Comparison of ENCODE assay signal across 8 cellular contexts in the genomic region with DNA sequence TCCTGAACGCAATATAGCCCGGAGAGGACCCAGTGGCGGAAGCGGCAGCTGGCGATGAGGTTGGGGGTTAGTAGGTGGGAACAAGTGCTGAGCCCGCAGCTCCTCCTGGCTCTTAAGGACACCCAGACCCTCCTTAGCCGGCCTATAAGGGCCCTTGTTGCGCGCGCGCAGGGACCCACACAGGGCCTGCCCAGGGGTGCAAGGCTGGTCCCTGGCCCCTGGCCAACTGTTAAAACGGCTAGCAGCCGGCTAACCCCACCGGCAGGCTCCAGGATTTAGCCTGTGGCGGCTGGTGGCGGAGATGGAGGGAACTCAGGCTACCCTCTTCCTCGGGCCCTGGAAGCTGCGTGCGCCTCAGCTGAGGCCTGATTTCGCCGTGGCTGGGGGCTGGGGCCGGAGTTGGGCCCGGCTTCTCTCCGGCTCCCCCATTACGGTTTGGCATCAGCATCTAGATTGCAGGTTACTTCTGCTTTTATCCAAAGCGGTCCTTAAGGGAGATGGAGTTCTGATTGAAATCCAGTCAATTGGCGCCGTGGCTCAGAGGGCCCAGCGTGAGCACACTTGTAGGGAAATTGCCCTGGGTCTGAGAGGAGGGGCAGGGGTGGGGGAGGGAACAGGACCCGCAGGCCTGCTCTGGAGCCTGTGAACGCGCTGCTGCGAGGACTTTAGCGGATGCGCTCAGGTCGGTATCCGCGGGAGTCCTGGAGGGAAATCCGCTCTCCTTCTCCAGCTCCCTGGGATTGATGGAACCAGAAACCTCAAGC. TPM values are rescaled to one million over a fixed set of nuclear protein-coding genes. Genes with fewer than 3 reads are reported as not detected.
DNase-seq lines count a peak whose midpoint lies in the region; ATAC-seq and TF ChIP-seq lines count a peak whose summit lies in the region.
"Had no signal": no experiment of that assay in that cellular context is flagged by ENCODE, and none has a peak within 500 bp of the region (broad histone marks: within the 10 kb centered on the region; RNA-seq: fewer than 3 reads in every experiment).

No MANE protein-coding gene starts in this region.

- peak overlapping the region; percentile 78 for H3K4me2 ChIP-seq in H9 (ENCODE audit: insufficient read depth, insufficient read length, low read length)
- peak overlapping the region; percentile 79 for H3K4me2 ChIP-seq in hepatocyte

- peaks cover 90% of the 10 kb centered on the region for H3K27me3 Mint-ChIP-seq in H9 (ENCODE audit: low read depth)

- no peaks in the 10 kb centered on the region for H3K4me1 ChIP-seq in H9 (ENCODE audit: insufficient read depth, low read length)
- H3K4me1 ChIP-seq in hepatocyte (ENCODE audit: insufficient read depth) = peaks cover 12% of the 10 kb centered on the region
- peaks cover 0 to 19% (median 14%) of the 10 kb centered on the region in 4 donors for H3K4me1 ChIP-seq in sigmoid colon
- H3K4me1 ChIP-seq in left lung = peaks cover 0 to 11% of the 10 kb centered on the region in 2 donors

- peaks cover 15% of the 10 kb centered on the region for H3K23me2 ChIP-seq in H9 (ENCODE audit: insufficient read length, low read depth, low read length, poor library complexity, severe bottlenecking)

- no peaks in the 10 kb centered on the region; a peak in 1 of 5 replicates for H3K9me3 Mint-ChIP-seq in H9

- H3K9me2 ChIP-seq in hepatocyte (replicated peaks; ENCODE audit: insufficient read depth) = no peaks in the 10 kb centered on the region

- no peak overlapping the region for H2BK20ac ChIP-seq in H9 (ENCODE audit: low read depth, low read length, poor library complexity, severe bottlenecking)

- no peak overlapping the region for H4K91ac ChIP-seq in H9 (ENCODE audit: insufficient read length, low read depth, low read length)

- TF ChIP-seq POLR2A in sigmoid colon (IDR thresholded peaks at IDR 0.05) = no peak

- no peak overlapping the region for H3K23ac ChIP-seq in H9 (ENCODE audit: insufficient read length, low read depth, low read length)

- ATAC-seq in left lung = no peak

- H3T11ph ChIP-seq in H9 (ENCODE audit: low read length) = no peak overlapping the region

- H4K5ac ChIP-seq in H9 (ENCODE audit: insufficient read length, low read depth, low read length) = no peak overlapping the region

- WGBS in H9 (ENCODE audit: extremely low coverage, insufficient read length, low lambda C conversion rate) = no CpG with 5 or more reads among the region's 39 CpGs
- WGBS in hepatocyte (ENCODE audit: low lambda C conversion rate, missing lambda C conversion rate) = 10% methylated on average over 39 of the region's 39 CpGs
- 20 to 34% methylated on average over 39 of the region's 39 CpGs for WGBS in sigmoid colon, 2 donors

- H3K9me3 ChIP-seq in H9 (ENCODE audit: control insufficient read depth, low read depth, low read length) = no peaks in the 10 kb centered on the region
- no peaks in the 10 kb centered on the region for H3K9me3 ChIP-seq in hepatocyte (ENCODE audit: low read depth)
- no peaks in the 10 kb centered on the region for H3K9me3 ChIP-seq in sigmoid colon
- no peaks in the 10 kb centered on the region for H3K9me3 ChIP-seq in left lung

- no peak for TF ChIP-seq CTCF in H9 (conservative IDR thresholded peaks at IDR 0.05)
- no peak for TF ChIP-seq CTCF in hepatocyte (IDR thresholded peaks at IDR 0.05; ENCODE audit: poor library complexity)
- TF ChIP-seq CTCF in sigmoid colon (IDR thresholded peaks at IDR 0.05) = no peak
- no peak for TF ChIP-seq CTCF in left lung (IDR thresholded peaks at IDR 0.05)

- no peaks in the 10 kb centered on the region for H3K36me3 ChIP-seq in hepatocyte (replicated peaks; ENCODE audit: insufficient read depth, low read depth)
- H3K36me3 ChIP-seq in sigmoid colon = no peaks in the 10 kb centered on the region
- H3K36me3 ChIP-seq in left lung = no peaks in the 10 kb centered on the region

- H3K56ac ChIP-seq in H9 (ENCODE audit: insufficient read length, low read depth, low read length) = no peak overlapping the region

- no peak for TF ChIP-seq EP300 in sigmoid colon (IDR thresholded peaks at IDR 0.05)

- DNase-seq in H9 = peak; percentile 54
- peak; percentile 88 for DNase-seq in NCI-H82 (lab: John Stamatoyannopoulos, UW)
- DNase-seq in hepatocyte (ENCODE audit: low spot score) = no peak
- DNase-seq in sigmoid colon = no peak
- no peak for DNase-seq in left lung
- DNase-seq in activated gamma-delta T cell (lab: John Stamatoyannopoulos, UW) = no peak
- no peak for DNase-seq in stimulated activated CD4-positive, alpha-beta T cell treated with anti-CD3 and anti-CD28 coated beads, Interleukin-1b, Interleukin-23, amount 100 ng/mL, for 48 hours
- DNase-seq: NCI-H2107 had no signal

- no peak overlapping the region for H3K27ac Mint-ChIP-seq in H9

- H2BK5ac ChIP-seq in H9 (ENCODE audit: insufficient read length, low read length) = no peak overlapping the region

- H3K4me1 Mint-ChIP-seq in H9 = peaks cover 18 to 40% of the 10 kb centered on the region in 2 experiments

- H3K4ac ChIP-seq in H9 (ENCODE audit: low read depth, low read length) = no peak overlapping the region

- H3K27me3 ChIP-seq in H9 (ENCODE audit: insufficient read depth, low read length) (peaks cover 22% of the 10 kb centered on the region; the same call in 1 of the 2 replicates), hepatocyte (peaks cover 71% of the 10 kb centered on the region), sigmoid colon (peaks cover 8 to 55% (median 29%) of the 10 kb centered on the region in 3 donors), left lung (peaks cover 39 to 76% of the 10 kb centered on the region in 2 donors)

- H4K8ac ChIP-seq in H9 (replicated peaks; ENCODE audit: insufficient read length, low read depth, low read length) = no peak overlapping the region

- H3K4me3 Mint-ChIP-seq in H9 = peak overlapping the region; percentile 63 to 83

- H2AFZ ChIP-seq in H9 (ENCODE audit: low read length) = no peak overlapping the region
- peak overlapping the region; percentile 14 for H2AFZ ChIP-seq in hepatocyte

- H3K36me3 Mint-ChIP-seq in H9 (ENCODE audit: insufficient read depth in 1 of 3, low read depth in 3 of 3) = no peaks in the 10 kb centered on the region

- intact Hi-C loops in sigmoid colon (cut with DNase I) (no loop called here), left lung (cut with DNase I) (no loop called here)

- H3K9ac ChIP-seq in H9 (ENCODE audit: extremely low read depth, insufficient read length, low read length) = no peak overlapping the region

- no peaks in the 10 kb centered on the region for H4K20me1 ChIP-seq in H9 (ENCODE audit: control insufficient read depth, insufficient read depth, insufficient read length)
- no peaks in the 10 kb centered on the region for H4K20me1 ChIP-seq in hepatocyte (ENCODE audit: insufficient read depth, poor library complexity, severe bottlenecking)

- no peak overlapping the region for H2BK15ac ChIP-seq in H9 (ENCODE audit: low read depth, low read length)

- no peak overlapping the region for H2AK5ac ChIP-seq in H9 (ENCODE audit: insufficient read length, low read length)

- no peak overlapping the region for H3K18ac ChIP-seq in H9 (ENCODE audit: insufficient read length, low read depth, low read length)

- no peak overlapping the region for H3K27ac ChIP-seq in H9 (ENCODE audit: insufficient read length, low read depth, low read length)
- no peak overlapping the region for H3K27ac ChIP-seq in hepatocyte
- H3K27ac ChIP-seq in sigmoid colon = no peak overlapping the region
- no peak overlapping the region for H3K27ac ChIP-seq in left lung

- H2BK120ac ChIP-seq in H9 (ENCODE audit: low read depth, low read length, poor library complexity, severe bottlenecking) = no peak overlapping the region

- peak overlapping the region; percentile 26 for H3K4me3 ChIP-seq in hepatocyte
- peak overlapping the region in 3 of 4 donors; percentile 9 to 34 (median 29) for H3K4me3 ChIP-seq in sigmoid colon
- H3K4me3 ChIP-seq in left lung = no peak overlapping the region

- H3K79me2 ChIP-seq in H9 (ENCODE audit: insufficient read depth, low read length) (no peaks in the 10 kb centered on the region), hepatocyte (no peaks in the 10 kb centered on the region)

- H2BK12ac ChIP-seq in H9 (ENCODE audit: insufficient read length, low read depth, low read length) = no peak overlapping the region

- H3K79me1 ChIP-seq in H9 (ENCODE audit: insufficient read depth, low read depth, low read length, poor library complexity, severe bottlenecking) = no peaks in the 10 kb centered on the region

- no peak overlapping the region for H3K14ac ChIP-seq in H9 (ENCODE audit: insufficient read depth, low read length)

RNA-seq across cellular contexts. Expression of gene CCDC167, which starts 37.0 kb away (rescaled TPM):
- 28.0 and 31.9 TPM in 2 replicates for total RNA-seq in H9 (2021)
- 17.8 and 32.5 TPM in 2 replicates for total RNA-seq in hepatocyte
- 60.5 and 66.1 TPM in 2 replicates for polyA plus RNA-seq in hepatocyte
- total RNA-seq in sigmoid colon = 10 to 100 TPM; 16.0 to 36.4 (median 22.0) TPM
- 10 to 100 TPM; 13.8 to 54.0 (median 30.3) TPM for polyA plus RNA-seq in sigmoid colon
- 10 to 100 TPM; 18.2 to 21.5 TPM for total RNA-seq in left lung

Comparison
In these comparisons a context has a peak if more than half of its experiments do, and no peak if none do; other contexts are left out.
1. DNase-seq: peak in H9 (single experiment) and NCI-H82 (single experiment); none in hepatocyte (single experiment), sigmoid colon (single experiment), left lung (0 of 2), activated gamma-delta T cell (single experiment) and stimulated activated CD4-positive, alpha-beta T cell treated with anti-CD3 and anti-CD28 coated beads, Interleukin-1b, Interleukin-23, amount 100 ng/mL, for 48 hours (single experiment).
2. H3K4me3 ChIP-seq: peak in hepatocyte (single experiment) and sigmoid colon (3 of 4); none in left lung (0 of 2).